Comparison of ENCODE assay signal across 8 cellular contexts in genomic region chr9:91681461-91682305, GRCh38.
DNase-seq lines count a peak whose midpoint lies in the region; ATAC-seq, FAIRE-seq and TF ChIP-seq lines count a peak whose summit lies in the region.

No MANE protein-coding gene starts in this region.

- H3K4me1 Mint-ChIP-seq in activated naive CD4-positive, alpha-beta T cell treated with anti-CD3 and anti-CD28 coated beads, Interleukin-2, amount 50 U/mL, for 24 hours, result no peaks in the 10 kb centered on the region
- H3K4me1 Mint-ChIP-seq in progenitor cell of endocrine pancreas (ENCODE audit: low read depth), result peaks cover 6% of the 10 kb centered on the region

- H3K27me3 Mint-ChIP-seq in activated naive CD4-positive, alpha-beta T cell treated with anti-CD3 and anti-CD28 coated beads, Interleukin-2, amount 50 U/mL, for 24 hours, result peaks cover 19% of the 10 kb centered on the region
- H3K27me3 Mint-ChIP-seq in progenitor cell of endocrine pancreas, result peaks cover 10% of the 10 kb centered on the region

- H3K27ac ChIP-seq in HL-60 (replicated peaks), result no peak overlapping the region

- peak; percentile 99 for ATAC-seq in Right ventricle myocardium superior (ENCODE audit: poor library complexity)
- ATAC-seq in HG02870 (IDR thresholded peaks at IDR 0.05; ENCODE audit: unreplicated experiment), result no peak

- no peaks in the 10 kb centered on the region for H3K27me3 ChIP-seq in HL-60 (ENCODE audit: insufficient read depth, poor library complexity, severe bottlenecking)

- TF ChIP-seq CTCF in HL-60 (IDR thresholded peaks at IDR 0.05; ENCODE audit: insufficient read depth, low read length) (peak; percentile 65), progenitor cell of endocrine pancreas (IDR thresholded peaks at IDR 0.05; ENCODE audit: unreplicated experiment) (peak; percentile 97)

- H3K36me3 Mint-ChIP-seq in activated naive CD4-positive, alpha-beta T cell treated with anti-CD3 and anti-CD28 coated beads, Interleukin-2, amount 50 U/mL, for 24 hours, result no peaks in the 10 kb centered on the region
- H3K36me3 Mint-ChIP-seq in progenitor cell of endocrine pancreas (ENCODE audit: insufficient read depth), result no peaks in the 10 kb centered on the region

- intact Hi-C loops in Right ventricle myocardium superior (cut with DNase I), result loop anchor here (10.0 kb wide), 2 partner anchors 247 to 767 kb away; no protein-coding TSS in a partner anchor

- DNase-seq in HL-60 (ENCODE audit: low read depth in 1 of 2, low spot score in 1 of 2) (peak; percentile 24 to 76), SK-N-DZ (ENCODE audit: low spot score) (peak; percentile 16), Right ventricle myocardium superior (peak; percentile 86), progenitor cell of endocrine pancreas (ENCODE audit: low spot score, unreplicated experiment) (peak; percentile 76), NCI-H774 (lab: John Stamatoyannopoulos, UW) (no peak)

- peak; percentile 23 for FAIRE-seq in G401.6 (lab: Jason Lieb, UNC)

- H3K4me3 ChIP-seq in HL-60 (replicated peaks; ENCODE audit: insufficient read depth, low read length), result peak overlapping the region; percentile 34

- no peaks in the 10 kb centered on the region for H3K9me3 Mint-ChIP-seq in activated naive CD4-positive, alpha-beta T cell treated with anti-CD3 and anti-CD28 coated beads, Interleukin-2, amount 50 U/mL, for 24 hours
- no peaks in the 10 kb centered on the region for H3K9me3 Mint-ChIP-seq in progenitor cell of endocrine pancreas (ENCODE audit: low read depth)

- H3K27ac Mint-ChIP-seq in activated naive CD4-positive, alpha-beta T cell treated with anti-CD3 and anti-CD28 coated beads, Interleukin-2, amount 50 U/mL, for 24 hours, result peak overlapping the region; percentile 41
- no peak overlapping the region for H3K27ac Mint-ChIP-seq in progenitor cell of endocrine pancreas

- H3K4me3 Mint-ChIP-seq in activated naive CD4-positive, alpha-beta T cell treated with anti-CD3 and anti-CD28 coated beads, Interleukin-2, amount 50 U/mL, for 24 hours, result no peak overlapping the region
- H3K4me3 Mint-ChIP-seq in progenitor cell of endocrine pancreas (ENCODE audit: low read depth), result peak overlapping the region; percentile 47
